In genomic region chr16:55126456-55126855, GRCh38 we compare ENCODE assay signal across 1 cellular context.
TF ChIP-seq lines count a peak whose summit lies in the region.

No MANE protein-coding gene starts in this region.

TF ChIP-seq in GM12878, 131 proteins besides CTCF, POLR2A, EP300 and RAD21 (continued from another document):
- no peak for TF ChIP-seq E4F1 (IDR thresholded peaks at IDR 0.05; ENCODE audit: borderline replicate concordance, partially characterized antibody)
- TF ChIP-seq, protein P1, sequence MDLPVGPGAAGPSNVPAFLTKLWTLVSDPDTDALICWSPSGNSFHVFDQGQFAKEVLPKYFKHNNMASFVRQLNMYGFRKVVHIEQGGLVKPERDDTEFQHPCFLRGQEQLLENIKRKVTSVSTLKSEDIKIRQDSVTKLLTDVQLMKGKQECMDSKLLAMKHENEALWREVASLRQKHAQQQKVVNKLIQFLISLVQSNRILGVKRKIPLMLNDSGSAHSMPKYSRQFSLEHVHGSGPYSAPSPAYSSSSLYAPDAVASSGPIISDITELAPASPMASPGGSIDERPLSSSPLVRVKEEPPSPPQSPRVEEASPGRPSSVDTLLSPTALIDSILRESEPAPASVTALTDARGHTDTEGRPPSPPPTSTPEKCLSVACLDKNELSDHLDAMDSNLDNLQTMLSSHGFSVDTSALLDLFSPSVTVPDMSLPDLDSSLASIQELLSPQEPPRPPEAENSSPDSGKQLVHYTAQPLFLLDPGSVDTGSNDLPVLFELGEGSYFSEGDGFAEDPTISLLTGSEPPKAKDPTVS (IDR thresholded peaks at IDR 0.05; ENCODE audit: low read depth, low read length) = no peak
- TF ChIP-seq, protein P2, sequence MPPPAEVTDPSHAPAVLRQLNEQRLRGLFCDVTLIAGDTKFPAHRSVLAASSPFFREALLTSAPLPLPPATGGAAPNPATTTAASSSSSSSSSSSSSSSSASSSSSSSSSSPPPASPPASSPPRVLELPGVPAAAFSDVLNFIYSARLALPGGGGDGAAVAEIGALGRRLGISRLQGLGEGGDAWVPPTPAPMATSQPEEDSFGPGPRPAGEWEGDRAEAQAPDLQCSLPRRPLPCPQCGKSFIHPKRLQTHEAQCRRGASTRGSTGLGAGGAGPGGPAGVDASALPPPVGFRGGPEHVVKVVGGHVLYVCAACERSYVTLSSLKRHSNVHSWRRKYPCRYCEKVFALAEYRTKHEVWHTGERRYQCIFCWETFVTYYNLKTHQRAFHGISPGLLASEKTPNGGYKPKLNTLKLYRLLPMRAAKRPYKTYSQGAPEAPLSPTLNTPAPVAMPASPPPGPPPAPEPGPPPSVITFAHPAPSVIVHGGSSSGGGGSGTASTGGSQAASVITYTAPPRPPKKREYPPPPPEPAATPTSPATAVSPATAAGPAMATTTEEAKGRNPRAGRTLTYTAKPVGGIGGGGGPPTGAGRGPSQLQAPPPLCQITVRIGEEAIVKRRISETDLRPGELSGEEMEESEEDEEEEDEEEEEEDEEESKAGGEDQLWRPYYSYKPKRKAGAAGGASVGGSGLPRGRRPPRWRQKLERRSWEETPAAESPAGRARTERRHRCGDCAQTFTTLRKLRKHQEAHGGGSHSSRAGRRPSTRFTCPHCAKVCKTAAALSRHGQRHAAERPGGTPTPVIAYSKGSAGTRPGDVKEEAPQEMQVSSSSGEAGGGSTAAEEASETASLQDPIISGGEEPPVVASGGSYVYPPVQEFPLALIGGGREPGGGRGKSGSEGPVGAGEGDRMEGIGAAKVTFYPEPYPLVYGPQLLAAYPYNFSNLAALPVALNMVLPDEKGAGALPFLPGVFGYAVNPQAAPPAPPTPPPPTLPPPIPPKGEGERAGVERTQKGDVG (CRISPR knock-in tag; IDR thresholded peaks at IDR 0.05) = no peak
- no peak for TF ChIP-seq ZNF622 (IDR thresholded peaks at IDR 0.05)
